Comparison of ENCODE assay signal across 9 cellular contexts in the genomic region with DNA sequence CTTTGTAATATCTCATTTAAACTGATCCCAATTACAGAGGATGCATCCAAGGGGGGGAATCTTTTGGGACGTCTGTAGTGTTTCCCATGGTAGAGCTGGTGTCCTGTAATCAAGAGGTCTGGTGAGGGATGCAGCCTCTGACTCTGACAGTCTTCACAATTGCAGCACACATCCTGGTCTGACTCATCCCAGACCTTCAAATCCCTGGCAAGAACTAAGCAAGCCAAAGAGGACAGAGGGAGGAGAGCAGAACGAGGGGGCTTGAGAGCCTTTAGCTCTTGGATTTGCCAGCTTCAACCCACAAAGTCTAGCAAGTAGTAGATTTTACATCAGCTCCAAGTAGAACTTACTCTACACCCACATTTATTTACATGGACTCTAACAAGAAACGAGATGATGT. TPM values are rescaled to one million over a fixed set of nuclear protein-coding genes. Genes with fewer than 3 reads are reported as not detected.
DNase-seq lines count a peak whose midpoint lies in the region; ATAC-seq and TF ChIP-seq lines count a peak whose summit lies in the region.
"Had no signal": no experiment of that assay in that cellular context is flagged by ENCODE, and none has a peak within 500 bp of the region (broad histone marks: within the 10 kb centered on the region; RNA-seq: fewer than 3 reads in every experiment).

No MANE protein-coding gene starts in this region.

- POLR2A ChIA-PET in T-cell (lab: Charles Lee), result interaction anchor here in 1 of 2 donors (1.0 kb wide), 1 partner anchor 19 kb away, joined by 3 read pairs; a partner anchor contains a TSS

- H3K9me3 Mint-ChIP-seq in activated CD4-positive, alpha-beta T cell treated with anti-CD3 and anti-CD28 coated beads, Interleukin-2, amount 10 ng/mL, durations not matched to agents 24 days and 14 days, result peaks cover 23% of the 10 kb centered on the region
- peaks cover 0 to 3% (median 0%) of the 10 kb centered on the region in 3 donors for H3K9me3 Mint-ChIP-seq in T-cell
- H3K9me3 Mint-ChIP-seq in stimulated activated memory B cell treated with anti-CD40 and anti-IgM and Interleukin-4, amounts not matched to agents 10 μg/mL and 1 μg/mL and 100 μg/mL, for 72 hours, result peaks cover 2% of the 10 kb centered on the region

- no peaks in the 10 kb centered on the region for H3K27me3 Mint-ChIP-seq in activated CD4-positive, alpha-beta T cell treated with anti-CD3 and anti-CD28 coated beads, Interleukin-2, amount 10 ng/mL, durations not matched to agents 24 days and 14 days
- H3K27me3 Mint-ChIP-seq in T-cell, result no peaks in the 10 kb centered on the region
- H3K27me3 Mint-ChIP-seq in stimulated activated memory B cell treated with anti-CD40 and anti-IgM and Interleukin-4, amounts not matched to agents 10 μg/mL and 1 μg/mL and 100 μg/mL, for 72 hours, result no peaks in the 10 kb centered on the region

- DNase-seq in activated CD4-positive, alpha-beta T cell treated with anti-CD3 and anti-CD28 coated beads, Interleukin-2, amount 10 ng/mL, durations not matched to agents 24 days and 14 days, result no peak
- DNase-seq in activated CD4-positive, alpha-beta T cell treated with anti-CD3 and anti-CD28 coated beads for 1 hour, result no peak
- DNase-seq in T-cell (no peak), fibroblast of gingiva (ENCODE audit: low read depth) (peak; percentile 43), omental fat pad (ENCODE audit: low spot score) (no peak), SW480 (ENCODE audit: low spot score) (no peak)
- DNase-seq in NK-92 treated with Interleukin-12 subunit alpha and Interleukin-12 subunit beta, amount 100 ng/mL, for 24 hours (lab: John Stamatoyannopoulos, UW), result no peak
- DNase-seq: KBM-7 had no signal

- H3K4me1 Mint-ChIP-seq in activated CD4-positive, alpha-beta T cell treated with anti-CD3 and anti-CD28 coated beads, Interleukin-2, amount 10 ng/mL, durations not matched to agents 24 days and 14 days, result peaks cover 39% of the 10 kb centered on the region
- H3K4me1 Mint-ChIP-seq in T-cell, result peaks cover 79 to 91% (median 88%) of the 10 kb centered on the region in 3 donors
- H3K4me1 Mint-ChIP-seq in stimulated activated memory B cell treated with anti-CD40 and anti-IgM and Interleukin-4, amounts not matched to agents 10 μg/mL and 1 μg/mL and 100 μg/mL, for 72 hours, result peaks cover 49% of the 10 kb centered on the region

- ATAC-seq in T-cell (replicated peaks in 1 of 4) (no peak), omental fat pad (ENCODE audit: low FRiP score) (no peak)
- no peak for ATAC-seq in stimulated activated memory B cell treated with anti-CD40 and anti-IgM and Interleukin-4, amounts not matched to agents 10 μg/mL and 1 μg/mL and 100 μg/mL, for 72 hours

- H3K36me3 Mint-ChIP-seq in activated CD4-positive, alpha-beta T cell treated with anti-CD3 and anti-CD28 coated beads, Interleukin-2, amount 10 ng/mL, durations not matched to agents 24 days and 14 days (ENCODE audit: low read depth), result peaks cover 16% of the 10 kb centered on the region
- no peaks in the 10 kb centered on the region for H3K36me3 Mint-ChIP-seq in T-cell
- no peaks in the 10 kb centered on the region for H3K36me3 Mint-ChIP-seq in stimulated activated memory B cell treated with anti-CD40 and anti-IgM and Interleukin-4, amounts not matched to agents 10 μg/mL and 1 μg/mL and 100 μg/mL, for 72 hours

- intact Hi-C loops in activated CD4-positive, alpha-beta T cell treated with anti-CD3 and anti-CD28 coated beads, Interleukin-2, amount 10 ng/mL, durations not matched to agents 24 days and 14 days (cut with micrococcal nuclease), result loop anchor here (2.0 kb wide), 1 partner anchor 15 kb away; no protein-coding TSS in a partner anchor

- peak overlapping the region; percentile 70 for H3K4me3 Mint-ChIP-seq in activated CD4-positive, alpha-beta T cell treated with anti-CD3 and anti-CD28 coated beads, Interleukin-2, amount 10 ng/mL, durations not matched to agents 24 days and 14 days
- peak overlapping the region; percentile 69 to 94 (median 79) for H3K4me3 Mint-ChIP-seq in T-cell
- H3K4me3 Mint-ChIP-seq in stimulated activated memory B cell treated with anti-CD40 and anti-IgM and Interleukin-4, amounts not matched to agents 10 μg/mL and 1 μg/mL and 100 μg/mL, for 72 hours, result no peak overlapping the region

- CTCF ChIA-PET in T-cell (lab: Charles Lee), result interaction anchor here in 1 of 2 donors (1.1 kb wide), 1 partner anchor 10 kb away, joined by 4 read pairs; no protein-coding TSS in a partner anchor

- no peak for TF ChIP-seq CTCF in omental fat pad (IDR thresholded peaks at IDR 0.05)

- H3K27ac Mint-ChIP-seq in activated CD4-positive, alpha-beta T cell treated with anti-CD3 and anti-CD28 coated beads, Interleukin-2, amount 10 ng/mL, durations not matched to agents 24 days and 14 days, result peak overlapping the region; percentile 90
- peak overlapping the region; percentile 99 for H3K27ac Mint-ChIP-seq in T-cell
- peak overlapping the region; percentile 78 for H3K27ac Mint-ChIP-seq in stimulated activated memory B cell treated with anti-CD40 and anti-IgM and Interleukin-4, amounts not matched to agents 10 μg/mL and 1 μg/mL and 100 μg/mL, for 72 hours

RNA-seq across cellular contexts. Expression of a gene that starts 17.3 kb away (rescaled TPM):
- total RNA-seq in activated CD4-positive, alpha-beta T cell treated with anti-CD3 and anti-CD28 coated beads, Interleukin-2, amount 10 ng/mL, durations not matched to agents 24 days and 14 days, result 3.3 and 4.7 TPM in 2 replicates
- 10 to 100 TPM; 12.6 to 88.0 (median 43.3) TPM for total RNA-seq in T-cell
- 100 to 1,000 TPM in 1 of 4 donors, 10 to 100 TPM in 3; 12.5 to 197 (median 29.3) TPM for total RNA-seq in omental fat pad

RNA-seq across cellular contexts. Expression of a gene that starts 19.3 kb away (rescaled TPM):
- total RNA-seq in activated CD4-positive, alpha-beta T cell treated with anti-CD3 and anti-CD28 coated beads, Interleukin-2, amount 10 ng/mL, durations not matched to agents 24 days and 14 days, result 192 and 193 TPM in 2 replicates
- 10 to 100 TPM; 58.5 to 80.0 (median 59.6) TPM for total RNA-seq in T-cell
- 100 to 1,000 TPM in 1 of 4 donors, 10 to 100 TPM in 3; 52.6 to 141 (median 75.4) TPM for total RNA-seq in omental fat pad

RNA-seq across cellular contexts. Expression of a gene that starts 45.2 kb away (rescaled TPM):
- 4.4 and 6.7 TPM in 2 replicates for total RNA-seq in activated CD4-positive, alpha-beta T cell treated with anti-CD3 and anti-CD28 coated beads, Interleukin-2, amount 10 ng/mL, durations not matched to agents 24 days and 14 days
- total RNA-seq in T-cell, result 10 to 100 TPM in 3 of 5 donors, 1 to 10 TPM in 2; 5.9 to 18.0 (median 12.9) TPM
- total RNA-seq in omental fat pad, result 10 to 100 TPM in 1 of 4 donors, 1 to 10 TPM in 3; 1.4 to 11.8 (median 6.7) TPM
